Comparison of ENCODE assay signal across 8 cellular contexts in the genomic region with DNA sequence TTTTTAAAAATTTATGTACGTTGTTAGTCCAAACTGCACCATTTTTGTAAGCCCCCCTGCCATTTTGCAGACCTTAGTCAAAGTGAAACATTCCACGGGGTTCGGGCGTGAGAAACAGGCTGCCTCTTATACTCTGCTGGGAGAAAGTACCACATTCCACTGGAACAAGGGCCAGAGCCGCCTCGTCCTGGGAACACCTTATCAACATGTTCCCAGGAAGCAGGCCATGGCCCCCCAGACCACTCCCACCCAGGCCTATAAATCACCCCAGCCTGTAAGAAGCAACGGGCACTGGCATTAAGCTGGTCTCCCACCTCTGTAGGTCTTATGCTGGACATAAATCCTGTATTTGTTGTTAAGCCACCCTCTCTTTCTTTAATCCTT. TPM values are rescaled to one million over a fixed set of nuclear protein-coding genes. Genes with fewer than 3 reads are reported as not detected.
DNase-seq lines count a peak whose midpoint lies in the region; ATAC-seq, FAIRE-seq and TF ChIP-seq lines count a peak whose summit lies in the region.

No MANE protein-coding gene starts in this region.

- intact Hi-C loops in activated CD4-positive, alpha-beta memory T cell treated with anti-CD3 and anti-CD28 coated beads for 36 hours (cut with micrococcal nuclease), result loop anchor here (1.0 to 5.0 kb wide), 4 partner anchors 727 to 1201 kb away; a partner anchor contains a TSS

- no peaks in the 10 kb centered on the region for H3K9me3 Mint-ChIP-seq in HFFc6
- H3K9me3 Mint-ChIP-seq in activated CD4-positive, alpha-beta memory T cell treated with anti-CD3 and anti-CD28 coated beads for 36 hours, result no peaks in the 10 kb centered on the region

- H3K36me3 Mint-ChIP-seq in HFFc6 (ENCODE audit: low read depth), result peaks cover 18% of the 10 kb centered on the region
- H3K36me3 Mint-ChIP-seq in activated CD4-positive, alpha-beta memory T cell treated with anti-CD3 and anti-CD28 coated beads for 36 hours, result peaks cover 16% of the 10 kb centered on the region

- DNase-seq in HFFc6 (no peak), globus pallidus (ENCODE audit: low spot score) (peak; percentile 5), retinal pigment epithelial cell (ENCODE audit: low read depth) (no peak), NCI-H1694 treated with DMSO at 0.1 percent for 48 hours (lab: John Stamatoyannopoulos, UW) (no peak), SW480 (ENCODE audit: low spot score) (no peak), RCC 7860 (ENCODE audit: low spot score) (no peak)
- DNase-seq in activated CD4-positive, alpha-beta memory T cell treated with anti-CD3 and anti-CD28 coated beads for 36 hours, result peak; percentile 9

- H3K27ac Mint-ChIP-seq in HFFc6, result peak overlapping the region; percentile 99
- peak overlapping the region; percentile 67 for H3K27ac Mint-ChIP-seq in activated CD4-positive, alpha-beta memory T cell treated with anti-CD3 and anti-CD28 coated beads for 36 hours

- H3K27me3 Mint-ChIP-seq in HFFc6 (ENCODE audit: insufficient read depth), result no peaks in the 10 kb centered on the region
- peaks cover 16% of the 10 kb centered on the region for H3K27me3 Mint-ChIP-seq in activated CD4-positive, alpha-beta memory T cell treated with anti-CD3 and anti-CD28 coated beads for 36 hours

- no peak for TF ChIP-seq CTCF in HFFc6 (IDR thresholded peaks at IDR 0.05)
- TF ChIP-seq CTCF in retinal pigment epithelial cell (conservative IDR thresholded peaks at IDR 0.05; ENCODE audit: low read depth, low read length), result no peak

- H3K4me3 ChIP-seq in retinal pigment epithelial cell (ENCODE audit: low read length), result peak overlapping the region; percentile 99

- no peak for ATAC-seq in HG02571 (IDR thresholded peaks at IDR 0.05; ENCODE audit: unreplicated experiment)

- POLR2A ChIA-PET in activated CD4-positive, alpha-beta memory T cell treated with anti-CD3 and anti-CD28 coated beads for 36 hours (lab: Charles Lee), result interaction anchor here (2.0 kb wide), 1 partner anchor 671 kb away, joined by 8 read pairs; a partner anchor contains a TSS

- H3K4me3 Mint-ChIP-seq in HFFc6, result peak overlapping the region; percentile 99
- H3K4me3 Mint-ChIP-seq in activated CD4-positive, alpha-beta memory T cell treated with anti-CD3 and anti-CD28 coated beads for 36 hours, result peak overlapping the region; percentile 98

- no peak for FAIRE-seq in RCC 7860 (lab: Jason Lieb, UNC)

- H3K4me1 Mint-ChIP-seq in HFFc6 (ENCODE audit: low read depth), result peaks cover 56% of the 10 kb centered on the region
- peaks cover 19% of the 10 kb centered on the region for H3K4me1 Mint-ChIP-seq in activated CD4-positive, alpha-beta memory T cell treated with anti-CD3 and anti-CD28 coated beads for 36 hours (ENCODE audit: low read depth)

- CTCF ChIA-PET in activated CD4-positive, alpha-beta memory T cell treated with anti-CD3 and anti-CD28 coated beads for 36 hours (lab: Charles Lee), result interaction anchor here (0.8 to 1.8 kb wide), 3 partner anchors 10 to 879 kb away, joined by 4 to 5 read pairs (median 4); no protein-coding TSS in a partner anchor

RNA-seq across cellular contexts. Expression of a gene that starts 0.9 kb away (rescaled TPM):
- 10 to 100 TPM; 71.0 to 87.4 (median 80.5) TPM for total RNA-seq in HFFc6 (2021; fragmentation: NEBNext Ultra II Directional; extraction: Animal tissue kit (Norgen Biotek cat#: 25700))
- total RNA-seq in activated CD4-positive, alpha-beta memory T cell treated with anti-CD3 and anti-CD28 coated beads for 36 hours, result 100 to 1,000 TPM; 105 to 107 TPM

RNA-seq across cellular contexts. Expression of a gene that starts 34.1 kb away (rescaled TPM):
- 1 to 10 TPM in 2 of 6 experiments, under 1 TPM in 4; 0.40 to 2.1 (median 0.54) TPM for total RNA-seq in HFFc6 (2021; fragmentation: NEBNext Ultra II Directional; extraction: Animal tissue kit (Norgen Biotek cat#: 25700))
- total RNA-seq in activated CD4-positive, alpha-beta memory T cell treated with anti-CD3 and anti-CD28 coated beads for 36 hours, result not detected

Comparison
In these comparisons a context has a peak if more than half of its experiments do, and no peak if none do; other contexts are left out.
1. DNase-seq: peak in activated CD4-positive, alpha-beta memory T cell treated with anti-CD3 and anti-CD28 coated beads for 36 hours (single experiment) and globus pallidus (single experiment); none in HFFc6 (single experiment), retinal pigment epithelial cell (single experiment), NCI-H1694 treated with DMSO at 0.1 percent for 48 hours (single experiment), SW480 (single experiment) and RCC 7860 (single experiment).